In genomic region chr3:122560680-122561079, GRCh38 we compare ENCODE assay signal across 8 cellular contexts. TPM values are rescaled to one million over a fixed set of nuclear protein-coding genes. Genes with fewer than 3 reads are reported as not detected.
DNase-seq lines count a peak whose midpoint lies in the region; ATAC-seq and TF ChIP-seq lines count a peak whose summit lies in the region.

No MANE protein-coding gene starts in this region.

- peaks cover 27% of the 10 kb centered on the region for H3K36me3 Mint-ChIP-seq in activated naive CD4-positive, alpha-beta T cell treated with anti-CD3 and anti-CD28 coated beads for 36 hours (ENCODE audit: low read depth)

- H3K9me3 Mint-ChIP-seq in activated naive CD4-positive, alpha-beta T cell treated with anti-CD3 and anti-CD28 coated beads for 36 hours, result no peaks in the 10 kb centered on the region

- no peak overlapping the region for H3K4me3 Mint-ChIP-seq in activated naive CD4-positive, alpha-beta T cell treated with anti-CD3 and anti-CD28 coated beads for 36 hours

- H3K27me3 Mint-ChIP-seq in activated naive CD4-positive, alpha-beta T cell treated with anti-CD3 and anti-CD28 coated beads for 36 hours (ENCODE audit: low read depth), result no peaks in the 10 kb centered on the region

- peaks cover 18% of the 10 kb centered on the region for H3K4me1 ChIP-seq in hepatocyte (ENCODE audit: insufficient read depth)

- H3K27me3 ChIP-seq in hepatocyte, result no peaks in the 10 kb centered on the region

- CTCF ChIA-PET in activated naive CD4-positive, alpha-beta T cell treated with anti-CD3 and anti-CD28 coated beads for 36 hours (lab: Charles Lee), result interaction anchor here (0.6 to 7.6 kb wide), 8 partner anchors 12 to 244 kb away, joined by 3 to 165 read pairs (median 4); partner anchors contain the start of gene PARP14

- no peak overlapping the region for H3K27ac Mint-ChIP-seq in activated naive CD4-positive, alpha-beta T cell treated with anti-CD3 and anti-CD28 coated beads for 36 hours

- no peaks in the 10 kb centered on the region for H3K36me3 ChIP-seq in hepatocyte (replicated peaks; ENCODE audit: insufficient read depth, low read depth)

- H3K9me3 ChIP-seq in hepatocyte (ENCODE audit: low read depth), result no peaks in the 10 kb centered on the region

- no peaks in the 10 kb centered on the region for H3K9me2 ChIP-seq in hepatocyte (replicated peaks; ENCODE audit: insufficient read depth)

- no peak overlapping the region for H3K27ac ChIP-seq in hepatocyte

- DNase-seq in activated T-cell treated with anti-CD3 and anti-CD28 coated beads for 1 hour (ENCODE audit: low read depth), result peak; percentile 31
- DNase-seq in activated T-cell treated with anti-CD3 and anti-CD28 coated beads, Interleukin-2, amount 50 U/mL, for 1 hour, result no peak
- DNase-seq in Jurkat, Clone E6-1 (ENCODE audit: low read depth, low spot score), result peak; percentile 66
- DNase-seq in RKO (ENCODE audit: low spot score), result peak; percentile 77
- peak; percentile 80 for DNase-seq in activated naive CD4-positive, alpha-beta T cell treated with anti-CD3 and anti-CD28 coated beads for 36 hours
- DNase-seq in hepatocyte (ENCODE audit: low spot score), result peak; percentile 73
- peak; percentile 18 to 67 (median 29) for DNase-seq in stimulated activated CD4-positive, alpha-beta T cell treated with anti-CD3 and anti-CD28 coated beads, Interleukin-12 subunit alpha, Interleukin-12 subunit beta, amount 100 ng/mL, for 48 hours (ENCODE audit: low read depth in 2 of 3, low spot score in 1 of 3)

- peaks cover 38% of the 10 kb centered on the region for H3K4me1 Mint-ChIP-seq in activated naive CD4-positive, alpha-beta T cell treated with anti-CD3 and anti-CD28 coated beads for 36 hours (ENCODE audit: low read depth)

- H3K79me2 ChIP-seq in hepatocyte, result peaks cover 22% of the 10 kb centered on the region

- intact Hi-C loops in activated naive CD4-positive, alpha-beta T cell treated with anti-CD3 and anti-CD28 coated beads for 36 hours (cut with micrococcal nuclease), result loop anchor here (1.0 to 10.0 kb wide), 7 partner anchors 102 to 644 kb away; partner anchors contain the start of genes HSPBAP1 and SEC22A

- ATAC-seq in HG03460 (IDR thresholded peaks at IDR 0.05; ENCODE audit: unreplicated experiment), result no peak

- TF ChIP-seq CTCF in hepatocyte (IDR thresholded peaks at IDR 0.05; ENCODE audit: poor library complexity), result peak; percentile 76

- 83% methylated on average over 1 of the region's 1 CpG for WGBS in hepatocyte (ENCODE audit: low lambda C conversion rate, missing lambda C conversion rate)

- no peak overlapping the region for H3K4me2 ChIP-seq in hepatocyte

- no peak overlapping the region for H2AFZ ChIP-seq in hepatocyte

- H3K4me3 ChIP-seq in Jurkat, Clone E6-1 (ENCODE audit: low read length), result no peak overlapping the region
- no peak overlapping the region for H3K4me3 ChIP-seq in hepatocyte

- no peaks in the 10 kb centered on the region for H4K20me1 ChIP-seq in hepatocyte (ENCODE audit: insufficient read depth, poor library complexity, severe bottlenecking)

RNA-seq across cellular contexts. Expression of gene PARP9, which starts 3.4 kb away (rescaled TPM):
- 11.7 TPM for polyA plus RNA-seq in Jurkat, Clone E6-1 (2012; ENCODE audit: insufficient read depth, insufficient read length)
- total RNA-seq in activated naive CD4-positive, alpha-beta T cell treated with anti-CD3 and anti-CD28 coated beads for 36 hours, result 10 to 100 TPM; 20.4 to 21.1 TPM
- 24.7 and 29.8 TPM in 2 replicates for total RNA-seq in hepatocyte
- 15.0 and 17.5 TPM in 2 replicates for polyA plus RNA-seq in hepatocyte

RNA-seq across cellular contexts. Expression of gene DTX3L, which starts 3.5 kb away (rescaled TPM):
- 7.8 TPM for polyA plus RNA-seq in Jurkat, Clone E6-1 (2012; ENCODE audit: insufficient read depth, insufficient read length)
- total RNA-seq in activated naive CD4-positive, alpha-beta T cell treated with anti-CD3 and anti-CD28 coated beads for 36 hours, result 10 to 100 TPM; 22.3 to 24.5 TPM
- 27.2 and 27.7 TPM in 2 replicates for total RNA-seq in hepatocyte
- polyA plus RNA-seq in hepatocyte, result 6.2 and 10.6 TPM in 2 replicates

RNA-seq across cellular contexts. Expression of gene PARP15, which starts 16.8 kb away (rescaled TPM):
- not detected for polyA plus RNA-seq in Jurkat, Clone E6-1 (2012; ENCODE audit: insufficient read depth, insufficient read length)
- total RNA-seq in activated naive CD4-positive, alpha-beta T cell treated with anti-CD3 and anti-CD28 coated beads for 36 hours, result 1 to 10 TPM; 3.6 to 5.1 TPM
- 0.32 and 0.63 TPM in 2 replicates for total RNA-seq in hepatocyte
- 0.30 and 0.58 TPM in 2 replicates for polyA plus RNA-seq in hepatocyte

RNA-seq across cellular contexts. Expression of gene KPNA1, which starts 45.9 kb away (rescaled TPM):
- 44.7 TPM for polyA plus RNA-seq in Jurkat, Clone E6-1 (2012; ENCODE audit: insufficient read depth, insufficient read length)
- 10 to 100 TPM; 45.6 to 45.8 TPM for total RNA-seq in activated naive CD4-positive, alpha-beta T cell treated with anti-CD3 and anti-CD28 coated beads for 36 hours
- total RNA-seq in hepatocyte, result 38.3 and 44.0 TPM in 2 replicates
- polyA plus RNA-seq in hepatocyte, result 38.9 and 42.5 TPM in 2 replicates
